Comparison of ENCODE assay signal across 9 cellular contexts in genomic region chr13:98543380-98544104, GRCh38. TPM values are rescaled to one million over a fixed set of nuclear protein-coding genes. Genes with fewer than 3 reads are reported as not detected.
DNase-seq lines count a peak whose midpoint lies in the region; ATAC-seq and TF ChIP-seq lines count a peak whose summit lies in the region.
"Had no signal": no experiment of that assay in that cellular context is flagged by ENCODE, and none has a peak within 500 bp of the region (broad histone marks: within the 10 kb centered on the region; RNA-seq: fewer than 3 reads in every experiment).

No MANE protein-coding gene starts in this region.

- no peak overlapping the region for H3K18ac ChIP-seq in IMR-90 (ENCODE audit: low read depth, low read length)

- 84% methylated on average over 12 of the region's 25 CpGs; no CpG with 5 or more reads in 1 of the 2 experiments for WGBS in IMR-90 (ENCODE audit: extremely low coverage in 2 of 2, insufficient read length in 1 of 2), 2 experiments

- H3K9ac ChIP-seq in IMR-90 (ENCODE audit: low read depth, low read length): no peak overlapping the region

- no peak for TF ChIP-seq RAD21 in IMR-90 (IDR thresholded peaks at IDR 0.05; ENCODE audit: low read length)

- H3K4me1 ChIP-seq in IMR-90 (ENCODE audit: control insufficient read depth, insufficient read depth, low read length): peaks cover 37% of the 10 kb centered on the region
- peaks cover 40% of the 10 kb centered on the region for H3K4me1 ChIP-seq in cardiac muscle cell (ENCODE audit: low read depth)

- ATAC-seq in GM19397 (IDR thresholded peaks at IDR 0.05; ENCODE audit: unreplicated experiment) (peak; percentile 16), IMR-90 (ENCODE audit: low read depth) (no peak), GM21367 (IDR thresholded peaks at IDR 0.05; ENCODE audit: unreplicated experiment) (no peak)
- peak; percentile 69 for ATAC-seq in stimulated activated memory B cell treated with anti-CD40 and anti-IgM and Interleukin-4, amounts not matched to agents 10 μg/mL and 1 μg/mL and 100 μg/mL, for 72 hours

- no peak overlapping the region for H2BK5ac ChIP-seq in IMR-90 (ENCODE audit: low read depth, low read length, poor library complexity, severe bottlenecking)

- H4K20me1 ChIP-seq in IMR-90 (ENCODE audit: insufficient read depth, low read length): peaks cover 64% of the 10 kb centered on the region

- no peak for DNase-seq in IMR-90
- no peak for DNase-seq in cardiac muscle cell (ENCODE audit: low read depth in 1 of 2, low spot score in 1 of 2)
- no peak for DNase-seq in NCI-H2107 treated with DMSO at 0.1 percent for 48 hours (lab: John Stamatoyannopoulos, UW; ENCODE audit: unreplicated experiment)
- no peak for DNase-seq in T-helper 9 cell
- DNase-seq: cerebellar nuclear complex had no signal

- CTCF ChIA-PET in IMR-90 (lab: Yijun Ruan, JAX): no interaction called here

- peak overlapping the region; percentile 86 for H3K27ac Mint-ChIP-seq in stimulated activated memory B cell treated with anti-CD40 and anti-IgM and Interleukin-4, amounts not matched to agents 10 μg/mL and 1 μg/mL and 100 μg/mL, for 72 hours

- no peak for TF ChIP-seq POLR2A in IMR-90 (IDR thresholded peaks at IDR 0.05; ENCODE audit: low read depth, low read length)

- intact Hi-C loops in IMR-90 (cut with micrococcal nuclease): no loop called here

- H3K4me2 ChIP-seq in IMR-90 (ENCODE audit: low read depth, low read length): no peak overlapping the region

- no peaks in the 10 kb centered on the region for H3K9me3 Mint-ChIP-seq in stimulated activated memory B cell treated with anti-CD40 and anti-IgM and Interleukin-4, amounts not matched to agents 10 μg/mL and 1 μg/mL and 100 μg/mL, for 72 hours

- H2AFZ ChIP-seq in IMR-90 (replicated peaks; ENCODE audit: low read length, poor library complexity): no peak overlapping the region

- no peak overlapping the region for H3K4me3 ChIP-seq in IMR-90 (ENCODE audit: insufficient read depth, low read depth, low read length)
- no peak overlapping the region for H3K4me3 ChIP-seq in cardiac muscle cell
- H3K4me3 ChIP-seq: lung had no signal

- peaks cover 27 to 89% of the 10 kb centered on the region in 2 experiments for H3K79me1 ChIP-seq in IMR-90 (ENCODE audit: low read depth in 1 of 2, low read length in 2 of 2)

- peak overlapping the region; percentile 68 for H3K4me3 Mint-ChIP-seq in stimulated activated memory B cell treated with anti-CD40 and anti-IgM and Interleukin-4, amounts not matched to agents 10 μg/mL and 1 μg/mL and 100 μg/mL, for 72 hours

- H3K4me1 Mint-ChIP-seq in stimulated activated memory B cell treated with anti-CD40 and anti-IgM and Interleukin-4, amounts not matched to agents 10 μg/mL and 1 μg/mL and 100 μg/mL, for 72 hours: peaks cover 97% of the 10 kb centered on the region

- H3K23ac ChIP-seq in IMR-90 (ENCODE audit: low read depth, low read length): no peak overlapping the region

- no peak overlapping the region for H4K5ac ChIP-seq in IMR-90 (ENCODE audit: low read depth, low read length)

- H4K91ac ChIP-seq in IMR-90 (ENCODE audit: insufficient read depth, low read depth, low read length): no peak overlapping the region

- no peak overlapping the region for H2BK20ac ChIP-seq in IMR-90 (ENCODE audit: low read depth, low read length)

- peaks cover 22% of the 10 kb centered on the region for H3K36me3 Mint-ChIP-seq in stimulated activated memory B cell treated with anti-CD40 and anti-IgM and Interleukin-4, amounts not matched to agents 10 μg/mL and 1 μg/mL and 100 μg/mL, for 72 hours

- H2AK5ac ChIP-seq in IMR-90 (ENCODE audit: low read depth, low read length): no peak overlapping the region

- H4K8ac ChIP-seq in IMR-90 (ENCODE audit: low read depth in 2 of 2, low read length in 2 of 2): 0 out of 4 replicates have a peak overlapping the region, but pooled peaks of 1 of the 2 experiments have one; percentile 17

- H3K27me3 Mint-ChIP-seq in stimulated activated memory B cell treated with anti-CD40 and anti-IgM and Interleukin-4, amounts not matched to agents 10 μg/mL and 1 μg/mL and 100 μg/mL, for 72 hours: no peaks in the 10 kb centered on the region

- no peak overlapping the region for H3K4ac ChIP-seq in IMR-90 (ENCODE audit: low read depth, low read length)

- TF ChIP-seq CTCF in IMR-90 (conservative IDR thresholded peaks at IDR 0.05; ENCODE audit: low read depth, low read length): no peak
- no peak for TF ChIP-seq CTCF in cardiac muscle cell (IDR thresholded peaks at IDR 0.05; ENCODE audit: low read depth, low read length)

- H3K56ac ChIP-seq in IMR-90 (ENCODE audit: extremely low read depth, insufficient read depth, low read length): no peak overlapping the region

- peaks cover 42% of the 10 kb centered on the region for H3K9me1 ChIP-seq in IMR-90 (ENCODE audit: insufficient read depth, low read length)

- 0 out of 2 replicates have a peak overlapping the region, but pooled peaks have one; percentile 46 for H3K14ac ChIP-seq in IMR-90 (replicated peaks; ENCODE audit: low read depth, low read length)

- H3K27ac ChIP-seq in IMR-90 (ENCODE audit: insufficient read depth, low read length): no peak overlapping the region
- peak overlapping the region; percentile 87 for H3K27ac ChIP-seq in cardiac muscle cell

- dilution Hi-C loops in IMR-90 (cut with HindIII; ENCODE audit: low sequenced_read_pairs, unreplicated experiment): no loop called here

- no TSS peak for BruUV-seq in IMR-90 (replicated peaks; lab: Mats Ljungman, UMichigan)

- peak overlapping the region; percentile 13 for H2AK9ac ChIP-seq in IMR-90 (replicated peaks; ENCODE audit: low read depth, low read length, poor library complexity)

- in situ Hi-C loops in IMR-90 (cut with MboI; ENCODE audit: low sequenced_read_pairs): no loop called here

- H3K36me3 ChIP-seq in IMR-90 (ENCODE audit: control insufficient read depth, insufficient read depth, low read length): no peaks in the 10 kb centered on the region
- H3K36me3 ChIP-seq in cardiac muscle cell: no peaks in the 10 kb centered on the region

- POLR2A ChIA-PET in IMR-90 (lab: Charles Lee; ENCODE audit: unreplicated experiment): no interaction called here

- H3K27me3 ChIP-seq in IMR-90 (ENCODE audit: control insufficient read depth, insufficient read depth, low read length) (no peaks in the 10 kb centered on the region), cardiac muscle cell (no peaks in the 10 kb centered on the region)

- no peak overlapping the region for H2BK120ac ChIP-seq in IMR-90 (ENCODE audit: low read depth, low read length)

- H3K9me3 ChIP-seq in IMR-90 (ENCODE audit: control insufficient read depth, insufficient read depth, low read length) (no peaks in the 10 kb centered on the region), cardiac muscle cell (ENCODE audit: low read depth) (no peaks in the 10 kb centered on the region)

- H2BK15ac ChIP-seq in IMR-90 (ENCODE audit: low read depth, low read length): no peak overlapping the region

TF ChIP-seq in IMR-90, 13 proteins besides CTCF, POLR2A, EP300 and RAD21:
- TF ChIP-seq BHLHE40 (IDR thresholded peaks at IDR 0.05; ENCODE audit: low read depth, low read length): no peak

RNA-seq across cellular contexts. Expression of gene STK24, which starts 33.4 kb away (rescaled TPM):
- total RNA-seq in IMR-90 (2012; rRNA removed) (29.2 and 36.1 TPM in 2 replicates), cardiac muscle cell (76.7 and 83.3 TPM in 2 replicates)
- polyA plus RNA-seq in IMR-90 (2012; rRNA removed) (26.8 and 43.4 TPM in 2 replicates), cardiac muscle cell (98.0 and 114 TPM in 2 replicates)
- polyA plus RNA-seq in IMR-90 (2012; cell fraction: cytosol; rRNA removed): 18.4 and 23.4 TPM in 2 replicates
- polyA plus RNA-seq in IMR-90 (2012; cell fraction: nucleus; rRNA removed; ENCODE audit: low replicate concordance): 12.5 and 39.5 TPM in 2 replicates

Comparison
In these comparisons a context has a peak if more than half of its experiments do, and no peak if none do; other contexts are left out.
1. ATAC-seq: peak in GM19397 (single experiment) and stimulated activated memory B cell treated with anti-CD40 and anti-IgM and Interleukin-4, amounts not matched to agents 10 μg/mL and 1 μg/mL and 100 μg/mL, for 72 hours (single experiment); none in IMR-90 (single experiment) and GM21367 (single experiment).